Comparison of ENCODE assay signal across 8 cellular contexts in genomic region chr22:38766076-38766777, GRCh38. TPM values are rescaled to one million over a fixed set of nuclear protein-coding genes. Genes with fewer than 3 reads are reported as not detected.
DNase-seq lines count a peak whose midpoint lies in the region; ATAC-seq and TF ChIP-seq lines count a peak whose summit lies in the region.

No MANE protein-coding gene starts in this region.

- peak overlapping the region; percentile 7 for H3K27ac ChIP-seq in A673 (ENCODE audit: low read depth, low read length, poor library complexity, severe bottlenecking)
- no peak overlapping the region for H3K27ac ChIP-seq in neural cell (ENCODE audit: low read length)

- no peak for ATAC-seq in HG03025 (IDR thresholded peaks at IDR 0.05; ENCODE audit: low FRiP score, unreplicated experiment)
- no peak for ATAC-seq in GM18505 (IDR thresholded peaks at IDR 0.05; ENCODE audit: unreplicated experiment)

- CTCF ChIA-PET in A673 (lab: Charles Lee): interaction anchor here (0.5 to 1.2 kb wide), 8 partner anchors 12 to 714 kb away, joined by 3 to 8 read pairs (median 4); no protein-coding TSS in a partner anchor

- peaks cover 42% of the 10 kb centered on the region for H3K4me1 ChIP-seq in A673 (ENCODE audit: insufficient read depth, low read length, poor library complexity, severe bottlenecking)

- no peak for TF ChIP-seq POLR2A in GM18505 (IDR thresholded peaks at IDR 0.05; ENCODE audit: borderline replicate concordance, extremely low read depth, insufficient read depth, insufficient read length)

- TF ChIP-seq RAD21 in neural cell (conservative IDR thresholded peaks at IDR 0.05): no peak

- no peak for TF ChIP-seq EP300 in neural cell (conservative IDR thresholded peaks at IDR 0.05; ENCODE audit: poor library complexity, severe bottlenecking)

- H3K36me3 ChIP-seq in A673 (ENCODE audit: insufficient read depth, low read length, poor library complexity, severe bottlenecking) (no peaks in the 10 kb centered on the region), neural cell (ENCODE audit: insufficient read depth, low read length) (no peaks in the 10 kb centered on the region)

- no peaks in the 10 kb centered on the region for H3K9me2 ChIP-seq in neural cell (ENCODE audit: insufficient read depth, low read length)

- H3K9me3 ChIP-seq in A673 (ENCODE audit: low read depth, low read length, poor library complexity, severe bottlenecking) (no peaks in the 10 kb centered on the region), neural cell (ENCODE audit: low read length) (no peaks in the 10 kb centered on the region)

- no peak overlapping the region for H3K4me2 ChIP-seq in neural cell (ENCODE audit: low read length)

- POLR2A ChIA-PET in A673 (lab: Charles Lee; ENCODE audit: low non-redundant PET): no interaction called here

- no peaks in the 10 kb centered on the region for H3K79me2 ChIP-seq in neural cell (replicated peaks; ENCODE audit: insufficient read depth, low read length)

- no peak overlapping the region for H2AFZ ChIP-seq in neural cell (ENCODE audit: low read depth, low read length)

- no peaks in the 10 kb centered on the region for H4K20me1 ChIP-seq in neural cell (ENCODE audit: insufficient read depth)

- DNase-seq in A673 (ENCODE audit: low spot score) (peak; percentile 79), GM03348 (ENCODE audit: low spot score) (peak; percentile 83), NCI-H2171 treated with DMSO at 0.1 percent for 48 hours (lab: John Stamatoyannopoulos, UW) (peak; percentile 71), fibroblast of mammary gland (ENCODE audit: low read depth) (peak; percentile 85)
- DNase-seq in activated CD8-positive, alpha-beta memory T cell treated with anti-CD3 and anti-CD28 coated beads, Interleukin-2, amount 50 U/mL, for 4 hours: peak; percentile 50

- no TSS peak for BruUV-seq in A673 (replicated peaks; lab: Mats Ljungman, UMichigan)

- no peaks in the 10 kb centered on the region for H3F3A ChIP-seq in neural cell (ENCODE audit: insufficient read depth, low read length, poor library complexity, severe bottlenecking)

- TF ChIP-seq CTCF in A673 (conservative IDR thresholded peaks at IDR 0.05; ENCODE audit: low read depth, low read length) (peak; percentile 94), fibroblast of mammary gland (conservative IDR thresholded peaks at IDR 0.05; ENCODE audit: control insufficient read depth, insufficient read depth, low read depth, low read length) (peak; percentile 93), neural cell (IDR thresholded peaks at IDR 0.05; ENCODE audit: poor library complexity, severe bottlenecking) (peak; percentile 56)

- H3K4me3 ChIP-seq in A673 (ENCODE audit: low read depth, low read length, poor library complexity, severe bottlenecking) (no peak overlapping the region), fibroblast of mammary gland (ENCODE audit: control insufficient read depth, low read depth, low read length) (no peak overlapping the region), neural cell (ENCODE audit: low read length) (no peak overlapping the region)

- H3K9ac ChIP-seq in neural cell (ENCODE audit: low read length): no peak overlapping the region

- intact Hi-C loops in A673 (cut with micrococcal nuclease; ENCODE audit: unreplicated experiment): loop anchor here (5.0 kb wide), 2 partner anchors 36 to 351 kb away; no protein-coding TSS in a partner anchor

- H3K27me3 ChIP-seq in A673 (replicated peaks; ENCODE audit: insufficient read depth, low read depth, low read length, poor library complexity) (no peaks in the 10 kb centered on the region), neural cell (ENCODE audit: insufficient read depth, low read depth, low read length) (no peaks in the 10 kb centered on the region)

TF ChIP-seq in neural cell, 6 proteins besides CTCF, POLR2A, EP300 and RAD21:
- TF ChIP-seq MXI1 (conservative IDR thresholded peaks at IDR 0.05; ENCODE audit: poor library complexity, severe bottlenecking): no peak
- TF ChIP-seq POLR2AphosphoS5 (IDR thresholded peaks at IDR 0.05): no peak
- no peak for TF ChIP-seq REST (IDR thresholded peaks at IDR 0.05; ENCODE audit: borderline replicate concordance)
- no peak for TF ChIP-seq TAF1 (IDR thresholded peaks at IDR 0.05; ENCODE audit: low read depth)
- no peak for TF ChIP-seq SMC3 (conservative IDR thresholded peaks at IDR 0.05; ENCODE audit: poor library complexity)
- no peak for TF ChIP-seq EZH2 (IDR thresholded peaks at IDR 0.05; ENCODE audit: borderline replicate concordance, insufficient read depth, low read length, poor library complexity, severe bottlenecking)
TF ChIP-seq in neural cell: peak in this region for 0.

RNA-seq across cellular contexts. Expression of gene SUN2, which starts 10.4 kb away (rescaled TPM):
- total RNA-seq in A673 (2021): 104 and 110 TPM in 2 replicates
- polyA plus RNA-seq in neural cell: 156 and 172 TPM in 2 replicates
- polyA minus RNA-seq in neural cell: 111 and 142 TPM in 2 replicates

RNA-seq across cellular contexts. Expression of gene DNAL4, which starts 27.7 kb away (rescaled TPM):
- 51.7 and 59.1 TPM in 2 replicates for total RNA-seq in A673 (2021)
- 94.4 and 95.0 TPM in 2 replicates for polyA plus RNA-seq in neural cell
- polyA minus RNA-seq in neural cell: 31.5 and 35.8 TPM in 2 replicates
